In genomic region chr15:25508369-25509002, GRCh38 we compare ENCODE assay signal across 10 cellular contexts.
A peak's percentile ranks its signal among the peaks of the same experiment; 100 is the strongest.
DNase-seq lines count a peak whose midpoint lies in the region; ATAC-seq and TF ChIP-seq lines count a peak whose summit lies in the region.
"Had no signal": no experiment of that assay in that cellular context is flagged by ENCODE, and none has a peak within 500 bp of the region (broad histone marks: within the 10 kb centered on the region; RNA-seq: fewer than 3 reads in every experiment).

No MANE protein-coding gene starts in this region.

- peaks cover 41% of the 10 kb centered on the region for H3K4me1 Mint-ChIP-seq in brain
- H3K4me1 Mint-ChIP-seq in activated CD4-positive, alpha-beta T cell treated with anti-CD3 and anti-CD28 coated beads for 36 hours, result no peaks in the 10 kb centered on the region
- H3K4me1 Mint-ChIP-seq: activated B cell treated with CpG ODN at 0.5 μM for 24 hours had no signal

- no peaks in the 10 kb centered on the region for H4K20me1 ChIP-seq in KMS-11 (ENCODE audit: insufficient read depth)

- no peak for TF ChIP-seq POLR2A in right lobe of liver (IDR thresholded peaks at IDR 0.05)

- H3K4me1 ChIP-seq in KMS-11 (ENCODE audit: low read depth, poor library complexity, severe bottlenecking) (no peaks in the 10 kb centered on the region), right lobe of liver (no peaks in the 10 kb centered on the region)

- no peaks in the 10 kb centered on the region for H3K36me3 Mint-ChIP-seq in brain
- no peaks in the 10 kb centered on the region for H3K36me3 Mint-ChIP-seq in activated CD4-positive, alpha-beta T cell treated with anti-CD3 and anti-CD28 coated beads for 36 hours (ENCODE audit: low read depth)
- H3K36me3 Mint-ChIP-seq: naive thymus-derived CD4-positive, alpha-beta T cell had no signal

- H3K27me3 Mint-ChIP-seq in brain, result peaks cover 7% of the 10 kb centered on the region
- peaks cover 3% of the 10 kb centered on the region for H3K27me3 Mint-ChIP-seq in activated CD4-positive, alpha-beta T cell treated with anti-CD3 and anti-CD28 coated beads for 36 hours
- H3K27me3 Mint-ChIP-seq: activated B cell treated with CpG ODN at 0.5 μM for 24 hours had no signal

- DNase-seq in EH (ENCODE audit: low read depth) (peak; percentile 56), right lobe of liver (no peak), NCI-H510A treated with DMSO at 0.1 percent for 48 hours (lab: John Stamatoyannopoulos, UW) (no peak)
- no peak for DNase-seq in activated CD4-positive, alpha-beta T cell treated with anti-CD3 and anti-CD28 coated beads for 36 hours
- DNase-seq: activated B cell treated with CpG ODN at 0.5 μM for 24 hours had no signal

- no peak overlapping the region for H3K4me3 Mint-ChIP-seq in brain
- H3K4me3 Mint-ChIP-seq in activated CD4-positive, alpha-beta T cell treated with anti-CD3 and anti-CD28 coated beads for 36 hours, result no peak overlapping the region
- H3K4me3 Mint-ChIP-seq: activated B cell treated with CpG ODN at 0.5 μM for 24 hours; naive thymus-derived CD4-positive, alpha-beta T cell had no signal

- 43% methylated on average over 3 of the region's 3 CpGs for WGBS in right lobe of liver (ENCODE audit: insufficient coverage, low coverage, low lambda C conversion rate, missing lambda C conversion rate)

- intact Hi-C loops in right lobe of liver (cut with DNase I), result no loop called here
- intact Hi-C loops in activated CD4-positive, alpha-beta T cell treated with anti-CD3 and anti-CD28 coated beads for 36 hours (cut with DNase I, micrococcal nuclease), result loop anchor here (1.0 to 10.0 kb wide), 5 partner anchors 202 to 1356 kb away; partner anchors contain the start of gene GABRA5 (in 1 of the 2)

- H3K27ac Mint-ChIP-seq in brain, result peak overlapping the region in 2 of 5 experiments; percentile 35 to 82
- no peak overlapping the region for H3K27ac Mint-ChIP-seq in activated CD4-positive, alpha-beta T cell treated with anti-CD3 and anti-CD28 coated beads for 36 hours
- H3K27ac Mint-ChIP-seq: activated B cell treated with CpG ODN at 0.5 μM for 24 hours; naive thymus-derived CD4-positive, alpha-beta T cell had no signal

- H3K4me3 ChIP-seq in KMS-11 (IDR thresholded peaks at IDR 0.05; ENCODE audit: insufficient read depth, low read depth, low read length) (no peak overlapping the region), right lobe of liver (no peak overlapping the region)

- no peaks in the 10 kb centered on the region for H3K9me3 ChIP-seq in right lobe of liver

- H3K27me3 ChIP-seq in KMS-11 (ENCODE audit: insufficient read depth, low read depth) (no peaks in the 10 kb centered on the region), right lobe of liver (no peaks in the 10 kb centered on the region)

- H2AFZ ChIP-seq in KMS-11 (ENCODE audit: low read depth), result no peak overlapping the region

- peak in 2 of 4 donors; percentile 25 to 33 for ATAC-seq in right lobe of liver
- ATAC-seq in GM21423 (IDR thresholded peaks at IDR 0.05; ENCODE audit: unreplicated experiment), result no peak
- ATAC-seq in GM21723 (IDR thresholded peaks at IDR 0.05; ENCODE audit: unreplicated experiment), result no peak
- no peak for ATAC-seq in activated CD4-positive, alpha-beta T cell treated with anti-CD3 and anti-CD28 coated beads for 36 hours
- ATAC-seq: naive thymus-derived CD4-positive, alpha-beta T cell had no signal

- no peak overlapping the region for H3K27ac ChIP-seq in KMS-11
- no peak overlapping the region for H3K27ac ChIP-seq in right lobe of liver

- POLR2A ChIA-PET in activated CD4-positive, alpha-beta T cell treated with anti-CD3 and anti-CD28 coated beads for 36 hours (lab: Charles Lee), result interaction anchor here (0.6 kb wide), 2 partner anchors 77 to 242 kb away, joined by 3 to 17 read pairs; no protein-coding TSS in a partner anchor

- CTCF ChIA-PET in activated CD4-positive, alpha-beta T cell treated with anti-CD3 and anti-CD28 coated beads for 36 hours (lab: Charles Lee), result interaction anchor here (0.6 to 1.6 kb wide), 17 partner anchors 24 to 1120 kb away, joined by 3 to 14 read pairs (median 3); no protein-coding TSS in a partner anchor

- no peaks in the 10 kb centered on the region for H3K79me2 ChIP-seq in KMS-11 (ENCODE audit: insufficient read depth, low read depth)

- H3K9ac ChIP-seq in KMS-11, result no peak overlapping the region

- H3K9me3 Mint-ChIP-seq in brain, result peaks cover 0 to 1% (median 0%) of the 10 kb centered on the region in 5 experiments
- H3K9me3 Mint-ChIP-seq in activated CD4-positive, alpha-beta T cell treated with anti-CD3 and anti-CD28 coated beads for 36 hours (ENCODE audit: low read depth), result no peaks in the 10 kb centered on the region
- H3K9me3 Mint-ChIP-seq: activated B cell treated with CpG ODN at 0.5 μM for 24 hours had no signal

- H3K4me2 ChIP-seq in KMS-11, result no peak overlapping the region

- TF ChIP-seq CTCF in KMS-11 (conservative IDR thresholded peaks at IDR 0.05; ENCODE audit: low read depth, low read length) (peak; percentile 36; the same call in 1 of the 2 replicates), brain (conservative IDR thresholded peaks at IDR 0.05) (peak; percentile 94 to 97), right lobe of liver (IDR thresholded peaks at IDR 0.05) (peak; percentile 44 to 65 (median 58))

- H3K36me3 ChIP-seq in KMS-11 (ENCODE audit: insufficient read depth), result no peaks in the 10 kb centered on the region
- H3K36me3 ChIP-seq in right lobe of liver, result no peaks in the 10 kb centered on the region

Comparison
In these comparisons a context has a peak if more than half of its experiments do, and no peak if none do; other contexts are left out.
1. CTCF ChIP-seq: peak in every context shown above with its lines; median percentile 96 in brain; 58 in right lobe of liver; 36 in KMS-11.
2. intact Hi-C loops: an anchor here in activated CD4-positive, alpha-beta T cell treated with anti-CD3 and anti-CD28 coated beads for 36 hours (1.0 to 10.0 kb wide); none called in right lobe of liver.